ENCODE assay signal across 7 cellular contexts in the genomic region with DNA sequence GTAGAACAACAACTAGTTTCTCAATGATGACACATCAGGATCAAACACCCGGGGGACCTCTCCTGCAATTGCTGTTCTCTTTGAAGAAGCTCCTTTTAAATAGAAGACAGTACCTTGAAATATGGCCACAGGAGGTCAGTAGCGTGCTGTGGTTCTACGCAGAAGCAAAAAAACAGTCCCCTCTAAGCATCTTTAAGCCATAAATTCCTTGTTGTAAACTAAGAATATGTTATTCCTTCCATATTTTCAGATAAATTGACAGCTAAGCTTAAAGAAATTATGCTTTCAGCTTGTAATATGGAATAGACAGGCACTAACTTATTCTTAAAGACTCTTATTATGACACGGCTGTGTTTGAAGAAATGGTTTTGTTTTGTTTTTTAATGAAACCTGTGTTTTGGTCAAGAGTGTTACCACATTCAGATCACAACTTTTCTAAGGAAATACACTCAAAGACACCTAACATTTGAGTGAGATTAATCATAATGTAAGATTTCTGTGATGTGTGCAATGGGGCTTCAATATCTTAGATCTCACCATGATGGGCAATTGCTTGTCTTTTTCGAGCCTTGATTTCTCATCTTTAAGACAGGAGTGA. TPM values are rescaled to one million over a fixed set of nuclear protein-coding genes. Genes with fewer than 3 reads are reported as not detected.
DNase-seq lines count a peak whose midpoint lies in the region; ATAC-seq and TF ChIP-seq lines count a peak whose summit lies in the region.

No MANE protein-coding gene starts in this region.

- H3K9me3 ChIP-seq in PC-3 (ENCODE audit: low read length) (no peaks in the 10 kb centered on the region), tibial nerve (no peaks in the 10 kb centered on the region)

- ATAC-seq in PC-3: peak; percentile 81
- peak; percentile 69 to 70 for ATAC-seq in activated T-cell treated with anti-CD3 and anti-CD28 coated beads, Interleukin-2, amount 50 U/mL, for 4 hours

- DNase-seq in GM12864 (ENCODE audit: low read depth): peak; percentile 70
- peak; percentile 55 for DNase-seq in HS-27A (ENCODE audit: low read depth)
- peak; percentile 83 for DNase-seq in PC-3
- DNase-seq in activated T-cell treated with anti-CD3 and anti-CD28 coated beads, Interleukin-2, amount 50 U/mL, for 4 hours: peak; percentile 37
- DNase-seq in fibroblast of mammary gland (ENCODE audit: low read depth): peak; percentile 91
- DNase-seq in neural crest cell (ENCODE audit: low read depth, low spot score): peak; percentile 51
- DNase-seq in tibial nerve (ENCODE audit: low spot score in 2 of 2): peak; percentile 71 to 96

- H3K4me2 ChIP-seq in PC-3 (ENCODE audit: low read length): no peak overlapping the region

- H3K27ac Mint-ChIP-seq in neural crest cell (ENCODE audit: unreplicated experiment): no peak overlapping the region

- H2AFZ ChIP-seq in PC-3 (ENCODE audit: low read length): no peak overlapping the region

- CTCF ChIA-PET in PC-3 (lab: Charles Lee): interaction anchor here (0.6 to 1.0 kb wide), 8 partner anchors 80 to 321 kb away, joined by 3 to 13 read pairs (median 4); no protein-coding TSS in a partner anchor

- WGBS in tibial nerve, 2 donors: 32 to 36% methylated on average over 5 of the region's 5 CpGs

- intact Hi-C loops in PC-3 (cut with micrococcal nuclease): loop anchor here (1.0 to 2.0 kb wide), 4 partner anchors 108 to 547 kb away; no protein-coding TSS in a partner anchor

- peak in 1 of 2 donors; percentile 49 for TF ChIP-seq EP300 in tibial nerve (IDR thresholded peaks at IDR 0.05)

- peak; percentile 67 for TF ChIP-seq CTCF in GM12864 (IDR thresholded peaks at IDR 0.05; ENCODE audit: low read depth, low read length, missing control alignments)
- TF ChIP-seq CTCF in PC-3 (conservative IDR thresholded peaks at IDR 0.05; ENCODE audit: low read depth, low read length): peak; percentile 77
- peak; percentile 80 for TF ChIP-seq CTCF in fibroblast of mammary gland (conservative IDR thresholded peaks at IDR 0.05; ENCODE audit: control insufficient read depth, insufficient read depth, low read depth, low read length)
- TF ChIP-seq CTCF in neural crest cell (conservative IDR thresholded peaks at IDR 0.05): peak; percentile 87
- peak; percentile 60 to 84 (median 69) for TF ChIP-seq CTCF in tibial nerve (IDR thresholded peaks at IDR 0.05)

- no peaks in the 10 kb centered on the region for H3F3A ChIP-seq in PC-3 (ENCODE audit: low read length, unreplicated experiment)

- H3K4me3 Mint-ChIP-seq in activated T-cell treated with anti-CD3 and anti-CD28 coated beads, Interleukin-2, amount 50 U/mL, for 4 hours: no peak overlapping the region
- no peak overlapping the region for H3K4me3 Mint-ChIP-seq in neural crest cell

- H3K36me3 Mint-ChIP-seq in activated T-cell treated with anti-CD3 and anti-CD28 coated beads, Interleukin-2, amount 50 U/mL, for 4 hours (ENCODE audit: insufficient read depth): no peaks in the 10 kb centered on the region
- no peaks in the 10 kb centered on the region for H3K36me3 Mint-ChIP-seq in neural crest cell (ENCODE audit: low read depth)

- H3K9ac ChIP-seq in PC-3 (ENCODE audit: low read length): no peak overlapping the region

- no peak for TF ChIP-seq POLR2A in tibial nerve (IDR thresholded peaks at IDR 0.05)

- H3K4me1 ChIP-seq in PC-3 (ENCODE audit: insufficient read depth, low read length) (0 out of 2 replicates have a peak, but pooled peaks cover 4% of the 10 kb centered on the region), tibial nerve (peaks cover 0 to 9% (median 0%) of the 10 kb centered on the region in 4 donors)

- H3K79me2 ChIP-seq in PC-3 (ENCODE audit: low read length): no peaks in the 10 kb centered on the region

- H4K20me1 ChIP-seq in PC-3 (ENCODE audit: low read length): no peaks in the 10 kb centered on the region

- H3K9me3 Mint-ChIP-seq in activated T-cell treated with anti-CD3 and anti-CD28 coated beads, Interleukin-2, amount 50 U/mL, for 4 hours: no peaks in the 10 kb centered on the region
- H3K9me3 Mint-ChIP-seq in neural crest cell: peaks cover 3% of the 10 kb centered on the region

- H3K4me3 ChIP-seq in GM12864 (ENCODE audit: low read depth, low read length) (no peak overlapping the region), PC-3 (ENCODE audit: low read length) (no peak overlapping the region), fibroblast of mammary gland (ENCODE audit: control insufficient read depth, low read depth, low read length) (no peak overlapping the region), tibial nerve (no peak overlapping the region)

- POLR2A ChIA-PET in PC-3 (lab: Charles Lee; ENCODE audit: unreplicated experiment): interaction anchor here (0.6 kb wide), 1 partner anchor 51 kb away, joined by 3 read pairs; no protein-coding TSS in a partner anchor

- no peaks in the 10 kb centered on the region for H3K36me3 ChIP-seq in PC-3 (ENCODE audit: low read depth, low read length)
- H3K36me3 ChIP-seq in tibial nerve: no peaks in the 10 kb centered on the region

- H3K27me3 Mint-ChIP-seq in activated T-cell treated with anti-CD3 and anti-CD28 coated beads, Interleukin-2, amount 50 U/mL, for 4 hours (ENCODE audit: low read depth): peaks cover 3% of the 10 kb centered on the region
- H3K27me3 Mint-ChIP-seq in neural crest cell (ENCODE audit: low read depth): no peaks in the 10 kb centered on the region

- no peaks in the 10 kb centered on the region for H3K27me3 ChIP-seq in PC-3 (ENCODE audit: low read length)
- H3K27me3 ChIP-seq in tibial nerve: no peaks in the 10 kb centered on the region

- H3K9me2 ChIP-seq in PC-3 (replicated peaks; ENCODE audit: low read length): no peaks in the 10 kb centered on the region

- no TSS peak for BruUV-seq in PC-3 (replicated peaks; lab: Mats Ljungman, UMichigan)

- H3K27ac ChIP-seq in PC-3 (ENCODE audit: low read length): no peak overlapping the region
- H3K27ac ChIP-seq in tibial nerve: no peak overlapping the region

- H3K4me1 Mint-ChIP-seq in activated T-cell treated with anti-CD3 and anti-CD28 coated beads, Interleukin-2, amount 50 U/mL, for 4 hours (ENCODE audit: low read depth): peaks cover 18% of the 10 kb centered on the region
- H3K4me1 Mint-ChIP-seq in neural crest cell: peaks cover 9% of the 10 kb centered on the region

RNA-seq across cellular contexts. Expression of gene IL20RA, which starts 49.7 kb away (rescaled TPM):
- total RNA-seq in PC-3 (2014; rRNA removed): 3.5 and 6.0 TPM in 2 replicates
- under 1 TPM in 1 of 3 donors, not detected in 2; 0.05 TPM for total RNA-seq in activated T-cell treated with anti-CD3 and anti-CD28 coated beads, Interleukin-2, amount 50 U/mL, for 4 hours
- total RNA-seq in neural crest cell: not detected in 2 replicates
- 1 to 10 TPM in 3 of 4 donors, under 1 TPM in 1; 0.60 to 6.3 (median 2.8) TPM for total RNA-seq in tibial nerve

Comparison
In these comparisons a context has a peak if more than half of its experiments do, and no peak if none do; other contexts are left out.
1. DNase-seq: peak in every context shown above with its lines; median percentile 91 in fibroblast of mammary gland; 84 in tibial nerve; 83 in PC-3; 70 in GM12864; 55 in HS-27A; 51 in neural crest cell; 37 in activated T-cell treated with anti-CD3 and anti-CD28 coated beads, Interleukin-2, amount 50 U/mL, for 4 hours.